ENCODE assay signal across 8 cellular contexts in the genomic region with DNA sequence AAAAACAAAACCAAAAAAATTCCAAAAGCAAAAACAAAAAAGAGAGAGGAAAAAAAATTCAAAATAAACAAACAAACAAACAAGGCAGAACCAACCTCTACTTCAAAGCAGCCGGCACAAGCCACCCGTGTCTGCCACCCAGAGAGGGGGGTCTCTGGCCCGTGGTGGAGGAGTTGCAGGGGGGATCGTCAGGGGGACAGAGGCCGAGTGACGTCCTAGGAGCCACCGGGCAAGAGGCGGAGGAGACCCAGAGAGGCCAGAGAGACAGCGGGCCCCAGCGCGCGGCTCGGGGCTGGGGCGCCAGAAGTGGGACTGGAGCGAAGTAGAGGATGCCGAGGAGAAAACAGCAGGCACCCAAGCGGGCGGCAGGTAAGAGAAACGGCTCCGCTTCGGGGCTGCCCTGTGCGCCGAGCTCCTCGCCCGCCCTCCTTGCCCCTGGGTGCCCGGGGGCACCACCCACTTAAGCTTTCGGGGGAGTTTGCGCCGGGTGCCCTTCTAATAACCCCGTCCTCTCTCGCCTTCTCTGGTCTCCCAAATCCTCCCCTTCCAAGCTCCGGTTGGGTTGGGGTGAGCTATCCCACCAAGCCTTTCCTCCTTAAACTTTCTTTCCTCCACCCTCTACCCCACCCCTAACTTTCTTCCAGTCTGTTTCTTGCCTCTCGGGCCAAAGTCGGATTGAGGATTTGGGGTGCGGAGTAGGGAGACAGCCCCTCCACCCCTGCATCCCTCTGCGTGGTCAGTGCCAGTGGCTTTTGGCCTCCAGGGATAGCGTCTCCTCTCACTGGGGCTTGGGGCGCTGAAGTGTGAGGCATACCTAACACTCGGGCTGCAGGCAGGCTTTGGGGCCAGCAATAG. TPM values are rescaled to one million over a fixed set of nuclear protein-coding genes. Genes with fewer than 3 reads are reported as not detected.
A peak's percentile ranks its signal among the peaks of the same experiment; 100 is the strongest.
DNase-seq lines count a peak whose midpoint lies in the region; ATAC-seq and TF ChIP-seq lines count a peak whose summit lies in the region.

No MANE protein-coding gene starts in this region.

- no peaks in the 10 kb centered on the region for H3K36me3 ChIP-seq in gastroesophageal sphincter

- peak; percentile 6 for DNase-seq in NCI-H146 treated with DMSO at 0.1 percent for 48 hours (lab: John Stamatoyannopoulos, UW; ENCODE audit: unreplicated experiment)
- DNase-seq in activated T-cell treated with anti-CD3 and anti-CD28 coated beads, Interleukin-2, amount 50 U/mL, for 24 hours = peak; percentile 66
- peak; percentile 30 for DNase-seq in progenitor cell of endocrine pancreas (ENCODE audit: low spot score, unreplicated experiment)
- no peak for DNase-seq in NAMALWA (ENCODE audit: low spot score)
- DNase-seq in Ammon's horn (ENCODE audit: low spot score) = no peak
- no peak for DNase-seq in hippocampal formation (lab: John Stamatoyannopoulos, UW)

- H3K9me3 Mint-ChIP-seq in activated T-cell treated with anti-CD3 and anti-CD28 coated beads, Interleukin-2, amount 50 U/mL, for 24 hours = no peaks in the 10 kb centered on the region
- H3K9me3 Mint-ChIP-seq in progenitor cell of endocrine pancreas (ENCODE audit: low read depth) = peaks cover 3% of the 10 kb centered on the region

- TF ChIP-seq CTCF in gastroesophageal sphincter (IDR thresholded peaks at IDR 0.05) (no peak), progenitor cell of endocrine pancreas (IDR thresholded peaks at IDR 0.05; ENCODE audit: unreplicated experiment) (no peak)

- peak overlapping the region; percentile 94 for H3K27ac Mint-ChIP-seq in activated T-cell treated with anti-CD3 and anti-CD28 coated beads, Interleukin-2, amount 50 U/mL, for 24 hours
- H3K27ac Mint-ChIP-seq in progenitor cell of endocrine pancreas = peak overlapping the region; percentile 93

- WGBS in gastroesophageal sphincter (ENCODE audit: low coverage in 1 of 2), 2 donors = 2 to 7% methylated on average over 7 to 26 of the region's 39 CpGs

- H3K9me3 ChIP-seq in gastroesophageal sphincter = no peaks in the 10 kb centered on the region

- peak overlapping the region; percentile 1 to 80 (median 76) for H3K27ac ChIP-seq in gastroesophageal sphincter

- peaks cover 38% of the 10 kb centered on the region for H3K27me3 Mint-ChIP-seq in activated T-cell treated with anti-CD3 and anti-CD28 coated beads, Interleukin-2, amount 50 U/mL, for 24 hours
- H3K27me3 Mint-ChIP-seq in progenitor cell of endocrine pancreas = no peaks in the 10 kb centered on the region

- peaks cover 42% of the 10 kb centered on the region for H3K27me3 ChIP-seq in gastroesophageal sphincter

- peaks cover 0 to 12% (median 0%) of the 10 kb centered on the region in 3 donors for H3K4me1 ChIP-seq in gastroesophageal sphincter

- TF ChIP-seq POLR2A in gastroesophageal sphincter (IDR thresholded peaks at IDR 0.05) = no peak

- H3K4me3 Mint-ChIP-seq in activated T-cell treated with anti-CD3 and anti-CD28 coated beads, Interleukin-2, amount 50 U/mL, for 24 hours = peak overlapping the region; percentile 85
- peak overlapping the region; percentile 97 for H3K4me3 Mint-ChIP-seq in progenitor cell of endocrine pancreas (ENCODE audit: low read depth)

- H3K4me3 ChIP-seq in gastroesophageal sphincter = peak overlapping the region; percentile 28 to 57

- peaks cover 27% of the 10 kb centered on the region for H3K36me3 Mint-ChIP-seq in activated T-cell treated with anti-CD3 and anti-CD28 coated beads, Interleukin-2, amount 50 U/mL, for 24 hours (ENCODE audit: low read depth)
- no peaks in the 10 kb centered on the region for H3K36me3 Mint-ChIP-seq in progenitor cell of endocrine pancreas (ENCODE audit: insufficient read depth)

- TF ChIP-seq EP300 in gastroesophageal sphincter (IDR thresholded peaks at IDR 0.05) = no peak

- peak; percentile 37 for ATAC-seq in gastroesophageal sphincter
- no peak for ATAC-seq in GM18868 (IDR thresholded peaks at IDR 0.05; ENCODE audit: unreplicated experiment)

- peaks cover 53% of the 10 kb centered on the region for H3K4me1 Mint-ChIP-seq in activated T-cell treated with anti-CD3 and anti-CD28 coated beads, Interleukin-2, amount 50 U/mL, for 24 hours (ENCODE audit: low read depth)
- peaks cover 39% of the 10 kb centered on the region for H3K4me1 Mint-ChIP-seq in progenitor cell of endocrine pancreas (ENCODE audit: low read depth)

RNA-seq across cellular contexts. Expression of a gene that starts 1.0 kb away (rescaled TPM):
- 10 to 100 TPM in 3 of 4 donors, 1 to 10 TPM in 1; 9.9 to 21.3 (median 12.2) TPM for total RNA-seq in gastroesophageal sphincter
- total RNA-seq in progenitor cell of endocrine pancreas = 22.9 and 24.1 TPM in 2 replicates

Comparison
In these comparisons a context has a peak if more than half of its experiments do, and no peak if none do; other contexts are left out.
1. DNase-seq: peak in NCI-H146 treated with DMSO at 0.1 percent for 48 hours (single experiment), activated T-cell treated with anti-CD3 and anti-CD28 coated beads, Interleukin-2, amount 50 U/mL, for 24 hours (single experiment) and progenitor cell of endocrine pancreas (single experiment); none in NAMALWA (single experiment), Ammon's horn (single experiment) and hippocampal formation (0 of 2).